In the genomic region with DNA sequence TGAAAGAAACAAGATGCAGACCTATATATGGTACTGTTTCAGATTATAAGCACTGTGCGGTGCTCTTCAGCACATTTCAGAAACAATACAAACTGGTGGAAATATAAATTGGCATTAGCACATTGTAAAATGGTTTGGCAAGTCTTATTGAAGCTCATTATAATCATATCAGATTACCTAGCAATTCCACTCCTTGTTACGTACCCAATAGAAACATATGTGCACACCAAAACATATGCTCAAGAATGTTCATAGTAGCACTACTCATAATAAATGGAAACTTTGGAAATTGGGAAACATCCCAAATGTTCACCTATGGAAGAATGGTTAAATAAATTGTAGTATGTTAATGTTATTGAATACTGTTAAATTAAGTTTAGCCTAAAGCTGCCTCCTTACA, we compare ENCODE assay signal across 37 cellular contexts.
"Had no signal": no experiment of that assay in that cellular context is flagged by ENCODE, and none has a peak within 500 bp of the region (broad histone marks: within the 10 kb centered on the region; RNA-seq: fewer than 3 reads in every experiment).

No MANE protein-coding gene starts in this region.

- H3K4me1 Mint-ChIP-seq: activated naive CD4-positive, alpha-beta T cell treated with anti-CD3 and anti-CD28 coated beads, Interleukin-2, amount 10 ng/mL, durations not matched to agents 7 days and 5 days; activated naive CD4-positive, alpha-beta T cell treated with anti-CD3 and anti-CD28 coated beads, Interleukin-2, amount 50 U/mL, for 24 hours; activated T-helper 17 cell treated with anti-CD3 and anti-CD28 coated beads, Interleukin-2, amount 50 U/mL, for 72 hours; central memory CD8-positive, alpha-beta T cell had no signal

- H3K4me1 ChIP-seq: adrenal gland, ascending aorta, breast epithelium had no signal

- H3K9me3 Mint-ChIP-seq: activated naive CD4-positive, alpha-beta T cell treated with anti-CD3 and anti-CD28 coated beads for 36 hours; activated naive CD4-positive, alpha-beta T cell treated with anti-CD3 and anti-CD28 coated beads, Interleukin-2, amount 10 ng/mL, durations not matched to agents 7 days and 5 days; activated naive CD4-positive, alpha-beta T cell treated with anti-CD3 and anti-CD28 coated beads, Interleukin-2, amount 50 U/mL, for 24 hours; activated naive CD4-positive, alpha-beta T cell treated with anti-CD3 and anti-CD28 coated beads, Interleukin-2, amount 50 U/mL, for 72 hours; activated naive CD8-positive, alpha-beta T cell treated with anti-CD3 and anti-CD28 coated beads for 36 hours; activated naive CD8-positive, alpha-beta T cell treated with anti-CD3 and anti-CD28 coated beads, Interleukin-2, amount 10 ng/mL, durations not matched to agents 7 days and 5 days; activated naive CD8-positive, alpha-beta T cell treated with anti-CD3 and anti-CD28 coated beads, Interleukin-2, amount 50 U/mL, for 24 hours; activated T-cell treated with anti-CD3 and anti-CD28 coated beads, Interleukin-2, amount 50 U/mL, for 24 hours; activated T-cell treated with anti-CD3 and anti-CD28 coated beads, Interleukin-2, amount 50 U/mL, for 4 hours; activated T-cell treated with anti-CD3 and anti-CD28 coated beads, Interleukin-2, amount 50 U/mL, for 72 hours; activated T-helper 1 cell treated with anti-CD3 and anti-CD28 coated beads, Interleukin-12 subunit alpha, Interleukin-12 subunit beta, Interleukin-2, Interleukin-4 antibody, amounts not matched to agents 30 ng/mL and 10 ng/mL and 1 ng/mL, durations not matched to agents 14 hours and 24 hours and 36 hours; activated T-helper 17 cell treated with anti-CD3 and anti-CD28 coated beads, Interleukin-2, amount 50 U/mL, for 72 hours; activated T-helper 2 cell treated with anti-CD3 and anti-CD28 coated beads, Interferon-gamma antibody, Interleukin-2, Interleukin-4, amounts not matched to agents 10 μg/mL and 5 μg/mL and 100 μg/mL, durations not matched to agents 14 hours and 24 hours and 36 hours; brain; central memory CD8-positive, alpha-beta T cell had no signal

- H3K27me3 Mint-ChIP-seq: brain had no signal

- H3K4me3 Mint-ChIP-seq: activated naive CD4-positive, alpha-beta T cell treated with anti-CD3 and anti-CD28 coated beads for 36 hours; activated naive CD4-positive, alpha-beta T cell treated with anti-CD3 and anti-CD28 coated beads, Interleukin-2, amount 10 ng/mL, durations not matched to agents 7 days and 5 days; activated naive CD4-positive, alpha-beta T cell treated with anti-CD3 and anti-CD28 coated beads, Interleukin-2, amount 50 U/mL, for 24 hours; activated naive CD8-positive, alpha-beta T cell; activated naive CD8-positive, alpha-beta T cell treated with anti-CD3 and anti-CD28 coated beads for 36 hours; activated naive CD8-positive, alpha-beta T cell treated with anti-CD3 and anti-CD28 coated beads, Interleukin-2, amount 10 ng/mL, durations not matched to agents 7 days and 5 days; activated naive CD8-positive, alpha-beta T cell treated with anti-CD3 and anti-CD28 coated beads, Interleukin-2, amount 50 U/mL, for 24 hours; activated T-cell treated with anti-CD3 and anti-CD28 coated beads, Interleukin-2, amount 50 U/mL, for 24 hours; activated T-cell treated with anti-CD3 and anti-CD28 coated beads, Interleukin-2, amount 50 U/mL, for 4 hours; activated T-cell treated with anti-CD3 and anti-CD28 coated beads, Interleukin-2, amount 50 U/mL, for 72 hours; activated T-helper 1 cell treated with anti-CD3 and anti-CD28 coated beads, Interleukin-12 subunit alpha, Interleukin-12 subunit beta, Interleukin-2, Interleukin-4 antibody, amounts not matched to agents 30 ng/mL and 10 ng/mL and 1 ng/mL, durations not matched to agents 14 hours and 24 hours and 36 hours; activated T-helper 17 cell treated with anti-CD3 and anti-CD28 coated beads, Interleukin-2, amount 50 U/mL, for 72 hours; brain; central memory CD8-positive, alpha-beta T cell had no signal

- H3K27ac Mint-ChIP-seq: activated naive CD4-positive, alpha-beta T cell treated with anti-CD3 and anti-CD28 coated beads for 36 hours; activated naive CD4-positive, alpha-beta T cell treated with anti-CD3 and anti-CD28 coated beads, Interleukin-2, amount 10 ng/mL, durations not matched to agents 7 days and 5 days; activated naive CD4-positive, alpha-beta T cell treated with anti-CD3 and anti-CD28 coated beads, Interleukin-2, amount 50 U/mL, for 24 hours; activated naive CD4-positive, alpha-beta T cell treated with anti-CD3 and anti-CD28 coated beads, Interleukin-2, amount 50 U/mL, for 72 hours; activated naive CD8-positive, alpha-beta T cell; activated naive CD8-positive, alpha-beta T cell treated with anti-CD3 and anti-CD28 coated beads for 36 hours; activated naive CD8-positive, alpha-beta T cell treated with anti-CD3 and anti-CD28 coated beads, Interleukin-2, amount 10 ng/mL, durations not matched to agents 7 days and 5 days; activated naive CD8-positive, alpha-beta T cell treated with anti-CD3 and anti-CD28 coated beads, Interleukin-2, amount 50 U/mL, for 24 hours; activated T-cell treated with anti-CD3 and anti-CD28 coated beads, Interleukin-2, amount 50 U/mL, for 24 hours; activated T-cell treated with anti-CD3 and anti-CD28 coated beads, Interleukin-2, amount 50 U/mL, for 72 hours; activated T-helper 1 cell treated with anti-CD3 and anti-CD28 coated beads, Interleukin-12 subunit alpha, Interleukin-12 subunit beta, Interleukin-2, Interleukin-4 antibody, amounts not matched to agents 30 ng/mL and 10 ng/mL and 1 ng/mL, durations not matched to agents 14 hours and 24 hours and 36 hours; activated T-helper 17 cell treated with anti-CD3 and anti-CD28 coated beads, Interleukin-2, amount 50 U/mL, for 72 hours; activated T-helper 2 cell treated with anti-CD3 and anti-CD28 coated beads, Interferon-gamma antibody, Interleukin-2, Interleukin-4, amounts not matched to agents 10 μg/mL and 5 μg/mL and 100 μg/mL, durations not matched to agents 14 hours and 24 hours and 36 hours; brain had no signal

- DNase-seq: activated effector memory CD4-positive, alpha-beta T cell treated with anti-CD3 and anti-CD28 coated beads, Interleukin-2, amount 50 U/mL, for 16 hours; activated effector memory CD4-positive, alpha-beta T cell treated with Interleukin-2 at 50 U/mL for 16 hours; activated gamma-delta T cell; activated gamma-delta T cell treated with Interleukin-2 at 50 U/mL for 16 hours; activated naive CD4-positive, alpha-beta T cell; activated naive CD4-positive, alpha-beta T cell treated with anti-CD3 and anti-CD28 coated beads for 36 hours; activated naive CD4-positive, alpha-beta T cell treated with anti-CD3 and anti-CD28 coated beads, Interleukin-2, amount 10 ng/mL, durations not matched to agents 7 days and 5 days; activated naive CD4-positive, alpha-beta T cell treated with anti-CD3 and anti-CD28 coated beads, Interleukin-2, amount 50 U/mL, for 16 hours; activated naive CD4-positive, alpha-beta T cell treated with Interleukin-2 at 50 U/mL for 16 hours; activated naive CD8-positive, alpha-beta T cell treated with anti-CD3 and anti-CD28 coated beads for 36 hours; activated naive CD8-positive, alpha-beta T cell treated with anti-CD3 and anti-CD28 coated beads, Interleukin-2, amount 10 ng/mL, durations not matched to agents 7 days and 5 days; activated naive CD8-positive, alpha-beta T cell treated with anti-CD3 and anti-CD28 coated beads, Interleukin-2, amount 50 U/mL, for 24 hours; activated T-cell treated with anti-CD3 and anti-CD28 coated beads, Interleukin-2, amount 50 U/mL, for 24 hours; activated T-cell treated with anti-CD3 and anti-CD28 coated beads, Interleukin-2, amount 50 U/mL, for 4 hours; activated T-cell treated with anti-CD3 and anti-CD28 coated beads, Interleukin-2, amount 50 U/mL, for 48 hours; activated T-cell treated with anti-CD3 and anti-CD28 coated beads, Interleukin-2, amount 50 U/mL, for 72 hours; adrenal gland; amniotic stem cell; amygdala; anterior cingulate cortex; aorta; body of pancreas; brain microvascular endothelial cell; caudate nucleus; central memory CD4-positive, alpha-beta T cell; cerebellar nuclear complex had no signal

- H3K36me3 ChIP-seq: adrenal gland, ascending aorta, brain microvascular endothelial cell, breast epithelium, cardiac muscle cell had no signal

- H3K36me3 Mint-ChIP-seq: activated naive CD4-positive, alpha-beta T cell treated with anti-CD3 and anti-CD28 coated beads, Interleukin-2, amount 10 ng/mL, durations not matched to agents 7 days and 5 days; activated naive CD4-positive, alpha-beta T cell treated with anti-CD3 and anti-CD28 coated beads, Interleukin-2, amount 50 U/mL, for 24 hours; activated naive CD4-positive, alpha-beta T cell treated with anti-CD3 and anti-CD28 coated beads, Interleukin-2, amount 50 U/mL, for 72 hours; activated naive CD8-positive, alpha-beta T cell; activated naive CD8-positive, alpha-beta T cell treated with anti-CD3 and anti-CD28 coated beads for 36 hours; activated naive CD8-positive, alpha-beta T cell treated with anti-CD3 and anti-CD28 coated beads, Interleukin-2, amount 10 ng/mL, durations not matched to agents 7 days and 5 days; brain had no signal

- H3K27ac ChIP-seq: adrenal gland, ascending aorta, body of pancreas, brain microvascular endothelial cell, breast epithelium, cardiac muscle cell had no signal

- H3K9me3 ChIP-seq: adrenal gland, ascending aorta, body of pancreas, breast epithelium had no signal

- H3K4me3 ChIP-seq: adrenal gland, ascending aorta, body of pancreas, breast epithelium, cardiac muscle cell had no signal
